1 cellular context compared by ENCODE assay signal in the genomic region with DNA sequence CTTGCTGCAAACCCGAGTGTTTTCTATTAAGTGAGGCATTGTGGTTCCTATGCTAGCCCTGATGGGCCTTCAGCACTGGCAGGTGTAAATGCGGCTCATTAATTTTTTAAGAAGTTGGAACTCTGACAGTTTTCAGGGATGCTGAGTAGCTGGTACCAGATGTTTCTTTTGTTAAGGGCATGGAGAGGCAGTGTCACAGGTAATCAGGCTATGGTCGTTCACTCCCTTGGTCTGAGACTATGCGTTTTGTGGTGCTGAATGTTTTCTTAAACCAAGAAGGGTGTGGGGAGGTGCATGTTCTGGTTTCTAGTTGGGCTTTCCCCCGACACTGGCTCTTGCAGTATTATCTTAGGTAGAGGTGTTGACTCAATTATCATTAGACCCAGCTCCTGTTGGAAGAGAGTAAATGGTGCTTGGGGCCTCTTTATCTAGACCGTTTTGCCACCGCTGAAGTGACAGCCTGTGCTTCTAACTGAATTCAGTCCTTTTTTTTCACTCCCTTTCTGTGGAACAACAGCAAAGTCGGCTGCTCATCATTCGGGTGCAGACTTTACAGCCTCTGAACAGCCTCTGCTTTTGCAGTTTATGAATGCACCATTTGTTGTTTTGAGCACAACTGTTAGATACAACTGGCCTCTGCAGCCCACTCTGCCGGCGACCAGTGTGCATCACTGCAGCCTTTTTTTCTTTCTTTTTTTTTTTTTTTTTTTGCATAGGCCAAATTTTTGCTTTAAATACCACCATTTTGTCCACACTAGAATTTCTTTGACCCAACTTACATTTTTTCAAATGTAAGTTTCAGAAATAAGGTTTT.
TF ChIP-seq lines count a peak whose summit lies in the region.

No MANE protein-coding gene starts in this region.

TF ChIP-seq in K562, 482 proteins besides CTCF, POLR2A, EP300 and RAD21 (continued from another document and continues in another):
- TF ChIP-seq, protein P1, sequence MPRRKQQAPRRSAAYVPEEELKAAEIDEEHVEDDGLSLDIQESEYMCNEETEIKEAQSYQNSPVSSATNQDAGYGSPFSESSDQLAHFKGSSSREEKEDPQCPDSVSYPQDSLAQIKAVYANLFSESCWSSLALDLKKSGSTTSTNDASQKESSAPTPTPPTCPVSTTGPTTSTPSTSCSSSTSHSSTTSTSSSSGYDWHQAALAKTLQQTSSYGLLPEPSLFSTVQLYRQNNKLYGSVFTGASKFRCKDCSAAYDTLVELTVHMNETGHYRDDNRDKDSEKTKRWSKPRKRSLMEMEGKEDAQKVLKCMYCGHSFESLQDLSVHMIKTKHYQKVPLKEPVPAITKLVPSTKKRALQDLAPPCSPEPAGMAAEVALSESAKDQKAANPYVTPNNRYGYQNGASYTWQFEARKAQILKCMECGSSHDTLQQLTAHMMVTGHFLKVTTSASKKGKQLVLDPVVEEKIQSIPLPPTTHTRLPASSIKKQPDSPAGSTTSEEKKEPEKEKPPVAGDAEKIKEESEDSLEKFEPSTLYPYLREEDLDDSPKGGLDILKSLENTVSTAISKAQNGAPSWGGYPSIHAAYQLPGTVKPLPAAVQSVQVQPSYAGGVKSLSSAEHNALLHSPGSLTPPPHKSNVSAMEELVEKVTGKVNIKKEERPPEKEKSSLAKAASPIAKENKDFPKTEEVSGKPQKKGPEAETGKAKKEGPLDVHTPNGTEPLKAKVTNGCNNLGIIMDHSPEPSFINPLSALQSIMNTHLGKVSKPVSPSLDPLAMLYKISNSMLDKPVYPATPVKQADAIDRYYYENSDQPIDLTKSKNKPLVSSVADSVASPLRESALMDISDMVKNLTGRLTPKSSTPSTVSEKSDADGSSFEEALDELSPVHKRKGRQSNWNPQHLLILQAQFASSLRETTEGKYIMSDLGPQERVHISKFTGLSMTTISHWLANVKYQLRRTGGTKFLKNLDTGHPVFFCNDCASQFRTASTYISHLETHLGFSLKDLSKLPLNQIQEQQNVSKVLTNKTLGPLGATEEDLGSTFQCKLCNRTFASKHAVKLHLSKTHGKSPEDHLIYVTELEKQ (CRISPR knock-in tag; IDR thresholded peaks at IDR 0.05): no peak
- TF ChIP-seq SRF (CRISPR knock-in tag; IDR thresholded peaks at IDR 0.05) (no peak), ARNT (IDR thresholded peaks at IDR 0.05) (peak; percentile 26 to 46; a peak in 1 of 4 replicates), RBM17 (IDR thresholded peaks at IDR 0.05; ENCODE audit: borderline replicate concordance, low read depth, low read length) (no peak), NCOR1 (IDR thresholded peaks at IDR 0.05) (peak; percentile 69), SMARCB1 (IDR thresholded peaks at IDR 0.05; ENCODE audit: insufficient read length, low read depth) (no peak), ZNF146 (CRISPR knock-in tag; IDR thresholded peaks at IDR 0.05; ENCODE audit: unreplicated experiment) (no peak), PRMT5 (CRISPR knock-in tag; IDR thresholded peaks at IDR 0.05) (no peak), PRPF4 (IDR thresholded peaks at IDR 0.05; ENCODE audit: insufficient read depth, low read depth, low read length, poor library complexity, severe bottlenecking) (no peak), TBL1XR1 (IDR thresholded peaks at IDR 0.05; ENCODE audit: low read length in 2 of 2) (peak in 1 of 2 experiments; percentile 74; a peak in 2 of 4 replicates), TOE1 (IDR thresholded peaks at IDR 0.05; ENCODE audit: borderline replicate concordance) (0 out of 2 replicates have a peak, but pooled peaks have one; percentile 17), TOE1 (CRISPR knock-in tag; IDR thresholded peaks at IDR 0.05; ENCODE audit: borderline replicate concordance, low read depth) (no peak), ZNF133 (CRISPR knock-in tag; IDR thresholded peaks at IDR 0.05) (no peak), JUNB (CRISPR knock-in tag; conservative IDR thresholded peaks at IDR 0.05) (no peak), HLTF (IDR thresholded peaks at IDR 0.05) (no peak), HDAC6 (IDR thresholded peaks at IDR 0.05; ENCODE audit: low read depth, low read length) (no peak), ZNF561 (CRISPR knock-in tag; conservative IDR thresholded peaks at IDR 0.05) (no peak), E2F3 (CRISPR knock-in tag; IDR thresholded peaks at IDR 0.05) (0 out of 2 replicates have a peak, but pooled peaks have one; percentile 34)
- TF ChIP-seq, protein P2, sequence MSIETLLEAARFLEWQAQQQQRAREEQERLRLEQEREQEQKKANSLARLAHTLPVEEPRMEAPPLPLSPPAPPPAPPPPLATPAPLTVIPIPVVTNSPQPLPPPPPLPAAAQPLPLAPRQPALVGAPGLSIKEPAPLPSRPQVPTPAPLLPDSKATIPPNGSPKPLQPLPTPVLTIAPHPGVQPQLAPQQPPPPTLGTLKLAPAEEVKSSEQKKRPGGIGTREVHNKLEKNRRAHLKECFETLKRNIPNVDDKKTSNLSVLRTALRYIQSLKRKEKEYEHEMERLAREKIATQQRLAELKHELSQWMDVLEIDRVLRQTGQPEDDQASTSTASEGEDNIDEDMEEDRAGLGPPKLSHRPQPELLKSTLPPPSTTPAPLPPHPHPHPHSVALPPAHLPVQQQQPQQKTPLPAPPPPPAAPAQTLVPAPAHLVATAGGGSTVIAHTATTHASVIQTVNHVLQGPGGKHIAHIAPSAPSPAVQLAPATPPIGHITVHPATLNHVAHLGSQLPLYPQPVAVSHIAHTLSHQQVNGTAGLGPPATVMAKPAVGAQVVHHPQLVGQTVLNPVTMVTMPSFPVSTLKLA (conservative IDR thresholded peaks at IDR 0.05): peak in 1 of 2 experiments; percentile 37; a peak in 1 of 4 replicates
- TF ChIP-seq, protein P3, sequence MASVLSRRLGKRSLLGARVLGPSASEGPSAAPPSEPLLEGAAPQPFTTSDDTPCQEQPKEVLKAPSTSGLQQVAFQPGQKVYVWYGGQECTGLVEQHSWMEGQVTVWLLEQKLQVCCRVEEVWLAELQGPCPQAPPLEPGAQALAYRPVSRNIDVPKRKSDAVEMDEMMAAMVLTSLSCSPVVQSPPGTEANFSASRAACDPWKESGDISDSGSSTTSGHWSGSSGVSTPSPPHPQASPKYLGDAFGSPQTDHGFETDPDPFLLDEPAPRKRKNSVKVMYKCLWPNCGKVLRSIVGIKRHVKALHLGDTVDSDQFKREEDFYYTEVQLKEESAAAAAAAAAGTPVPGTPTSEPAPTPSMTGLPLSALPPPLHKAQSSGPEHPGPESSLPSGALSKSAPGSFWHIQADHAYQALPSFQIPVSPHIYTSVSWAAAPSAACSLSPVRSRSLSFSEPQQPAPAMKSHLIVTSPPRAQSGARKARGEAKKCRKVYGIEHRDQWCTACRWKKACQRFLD (CRISPR knock-in tag; IDR thresholded peaks at IDR 0.05): peak; percentile 71
- TF ChIP-seq, protein P4, sequence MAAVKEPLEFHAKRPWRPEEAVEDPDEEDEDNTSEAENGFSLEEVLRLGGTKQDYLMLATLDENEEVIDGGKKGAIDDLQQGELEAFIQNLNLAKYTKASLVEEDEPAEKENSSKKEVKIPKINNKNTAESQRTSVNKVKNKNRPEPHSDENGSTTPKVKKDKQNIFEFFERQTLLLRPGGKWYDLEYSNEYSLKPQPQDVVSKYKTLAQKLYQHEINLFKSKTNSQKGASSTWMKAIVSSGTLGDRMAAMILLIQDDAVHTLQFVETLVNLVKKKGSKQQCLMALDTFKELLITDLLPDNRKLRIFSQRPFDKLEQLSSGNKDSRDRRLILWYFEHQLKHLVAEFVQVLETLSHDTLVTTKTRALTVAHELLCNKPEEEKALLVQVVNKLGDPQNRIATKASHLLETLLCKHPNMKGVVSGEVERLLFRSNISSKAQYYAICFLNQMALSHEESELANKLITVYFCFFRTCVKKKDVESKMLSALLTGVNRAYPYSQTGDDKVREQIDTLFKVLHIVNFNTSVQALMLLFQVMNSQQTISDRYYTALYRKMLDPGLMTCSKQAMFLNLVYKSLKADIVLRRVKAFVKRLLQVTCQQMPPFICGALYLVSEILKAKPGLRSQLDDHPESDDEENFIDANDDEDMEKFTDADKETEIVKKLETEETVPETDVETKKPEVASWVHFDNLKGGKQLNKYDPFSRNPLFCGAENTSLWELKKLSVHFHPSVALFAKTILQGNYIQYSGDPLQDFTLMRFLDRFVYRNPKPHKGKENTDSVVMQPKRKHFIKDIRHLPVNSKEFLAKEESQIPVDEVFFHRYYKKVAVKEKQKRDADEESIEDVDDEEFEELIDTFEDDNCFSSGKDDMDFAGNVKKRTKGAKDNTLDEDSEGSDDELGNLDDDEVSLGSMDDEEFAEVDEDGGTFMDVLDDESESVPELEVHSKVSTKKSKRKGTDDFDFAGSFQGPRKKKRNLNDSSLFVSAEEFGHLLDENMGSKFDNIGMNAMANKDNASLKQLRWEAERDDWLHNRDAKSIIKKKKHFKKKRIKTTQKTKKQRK (IDR thresholded peaks at IDR 0.05; ENCODE audit: borderline replicate concordance, low read depth, low read length): no peak
- TF ChIP-seq, protein P5, sequence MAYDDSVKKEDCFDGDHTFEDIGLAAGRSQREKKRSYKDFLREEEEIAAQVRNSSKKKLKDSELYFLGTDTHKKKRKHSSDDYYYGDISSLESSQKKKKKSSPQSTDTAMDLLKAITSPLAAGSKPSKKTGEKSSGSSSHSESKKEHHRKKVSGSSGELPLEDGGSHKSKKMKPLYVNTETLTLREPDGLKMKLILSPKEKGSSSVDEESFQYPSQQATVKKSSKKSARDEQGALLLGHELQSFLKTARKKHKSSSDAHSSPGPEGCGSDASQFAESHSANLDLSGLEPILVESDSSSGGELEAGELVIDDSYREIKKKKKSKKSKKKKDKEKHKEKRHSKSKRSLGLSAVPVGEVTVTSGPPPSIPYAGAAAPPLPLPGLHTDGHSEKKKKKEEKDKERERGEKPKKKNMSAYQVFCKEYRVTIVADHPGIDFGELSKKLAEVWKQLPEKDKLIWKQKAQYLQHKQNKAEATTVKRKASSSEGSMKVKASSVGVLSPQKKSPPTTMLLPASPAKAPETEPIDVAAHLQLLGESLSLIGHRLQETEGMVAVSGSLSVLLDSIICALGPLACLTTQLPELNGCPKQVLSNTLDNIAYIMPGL (CRISPR knock-in tag; IDR thresholded peaks at IDR 0.05): no peak
- TF ChIP-seq, protein P6, sequence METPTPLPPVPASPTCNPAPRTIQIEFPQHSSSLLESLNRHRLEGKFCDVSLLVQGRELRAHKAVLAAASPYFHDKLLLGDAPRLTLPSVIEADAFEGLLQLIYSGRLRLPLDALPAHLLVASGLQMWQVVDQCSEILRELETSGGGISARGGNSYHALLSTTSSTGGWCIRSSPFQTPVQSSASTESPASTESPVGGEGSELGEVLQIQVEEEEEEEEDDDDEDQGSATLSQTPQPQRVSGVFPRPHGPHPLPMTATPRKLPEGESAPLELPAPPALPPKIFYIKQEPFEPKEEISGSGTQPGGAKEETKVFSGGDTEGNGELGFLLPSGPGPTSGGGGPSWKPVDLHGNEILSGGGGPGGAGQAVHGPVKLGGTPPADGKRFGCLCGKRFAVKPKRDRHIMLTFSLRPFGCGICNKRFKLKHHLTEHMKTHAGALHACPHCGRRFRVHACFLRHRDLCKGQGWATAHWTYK (CRISPR knock-in tag; IDR thresholded peaks at IDR 0.05): no peak
- TF ChIP-seq, protein P7, sequence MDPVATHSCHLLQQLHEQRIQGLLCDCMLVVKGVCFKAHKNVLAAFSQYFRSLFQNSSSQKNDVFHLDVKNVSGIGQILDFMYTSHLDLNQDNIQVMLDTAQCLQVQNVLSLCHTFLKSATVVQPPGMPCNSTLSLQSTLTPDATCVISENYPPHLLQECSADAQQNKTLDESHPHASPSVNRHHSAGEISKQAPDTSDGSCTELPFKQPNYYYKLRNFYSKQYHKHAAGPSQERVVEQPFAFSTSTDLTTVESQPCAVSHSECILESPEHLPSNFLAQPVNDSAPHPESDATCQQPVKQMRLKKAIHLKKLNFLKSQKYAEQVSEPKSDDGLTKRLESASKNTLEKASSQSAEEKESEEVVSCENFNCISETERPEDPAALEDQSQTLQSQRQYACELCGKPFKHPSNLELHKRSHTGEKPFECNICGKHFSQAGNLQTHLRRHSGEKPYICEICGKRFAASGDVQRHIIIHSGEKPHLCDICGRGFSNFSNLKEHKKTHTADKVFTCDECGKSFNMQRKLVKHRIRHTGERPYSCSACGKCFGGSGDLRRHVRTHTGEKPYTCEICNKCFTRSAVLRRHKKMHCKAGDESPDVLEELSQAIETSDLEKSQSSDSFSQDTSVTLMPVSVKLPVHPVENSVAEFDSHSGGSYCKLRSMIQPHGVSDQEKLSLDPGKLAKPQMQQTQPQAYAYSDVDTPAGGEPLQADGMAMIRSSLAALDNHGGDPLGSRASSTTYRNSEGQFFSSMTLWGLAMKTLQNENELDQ (CRISPR knock-in tag; IDR thresholded peaks at IDR 0.05; ENCODE audit: borderline replicate concordance): no peak
- TF ChIP-seq, protein P8, sequence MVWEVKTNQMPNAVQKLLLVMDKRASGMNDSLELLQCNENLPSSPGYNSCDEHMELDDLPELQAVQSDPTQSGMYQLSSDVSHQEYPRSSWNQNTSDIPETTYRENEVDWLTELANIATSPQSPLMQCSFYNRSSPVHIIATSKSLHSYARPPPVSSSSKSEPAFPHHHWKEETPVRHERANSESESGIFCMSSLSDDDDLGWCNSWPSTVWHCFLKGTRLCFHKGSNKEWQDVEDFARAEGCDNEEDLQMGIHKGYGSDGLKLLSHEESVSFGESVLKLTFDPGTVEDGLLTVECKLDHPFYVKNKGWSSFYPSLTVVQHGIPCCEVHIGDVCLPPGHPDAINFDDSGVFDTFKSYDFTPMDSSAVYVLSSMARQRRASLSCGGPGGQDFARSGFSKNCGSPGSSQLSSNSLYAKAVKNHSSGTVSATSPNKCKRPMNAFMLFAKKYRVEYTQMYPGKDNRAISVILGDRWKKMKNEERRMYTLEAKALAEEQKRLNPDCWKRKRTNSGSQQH (CRISPR knock-in tag; IDR thresholded peaks at IDR 0.05): no peak
- TF ChIP-seq, protein P9, sequence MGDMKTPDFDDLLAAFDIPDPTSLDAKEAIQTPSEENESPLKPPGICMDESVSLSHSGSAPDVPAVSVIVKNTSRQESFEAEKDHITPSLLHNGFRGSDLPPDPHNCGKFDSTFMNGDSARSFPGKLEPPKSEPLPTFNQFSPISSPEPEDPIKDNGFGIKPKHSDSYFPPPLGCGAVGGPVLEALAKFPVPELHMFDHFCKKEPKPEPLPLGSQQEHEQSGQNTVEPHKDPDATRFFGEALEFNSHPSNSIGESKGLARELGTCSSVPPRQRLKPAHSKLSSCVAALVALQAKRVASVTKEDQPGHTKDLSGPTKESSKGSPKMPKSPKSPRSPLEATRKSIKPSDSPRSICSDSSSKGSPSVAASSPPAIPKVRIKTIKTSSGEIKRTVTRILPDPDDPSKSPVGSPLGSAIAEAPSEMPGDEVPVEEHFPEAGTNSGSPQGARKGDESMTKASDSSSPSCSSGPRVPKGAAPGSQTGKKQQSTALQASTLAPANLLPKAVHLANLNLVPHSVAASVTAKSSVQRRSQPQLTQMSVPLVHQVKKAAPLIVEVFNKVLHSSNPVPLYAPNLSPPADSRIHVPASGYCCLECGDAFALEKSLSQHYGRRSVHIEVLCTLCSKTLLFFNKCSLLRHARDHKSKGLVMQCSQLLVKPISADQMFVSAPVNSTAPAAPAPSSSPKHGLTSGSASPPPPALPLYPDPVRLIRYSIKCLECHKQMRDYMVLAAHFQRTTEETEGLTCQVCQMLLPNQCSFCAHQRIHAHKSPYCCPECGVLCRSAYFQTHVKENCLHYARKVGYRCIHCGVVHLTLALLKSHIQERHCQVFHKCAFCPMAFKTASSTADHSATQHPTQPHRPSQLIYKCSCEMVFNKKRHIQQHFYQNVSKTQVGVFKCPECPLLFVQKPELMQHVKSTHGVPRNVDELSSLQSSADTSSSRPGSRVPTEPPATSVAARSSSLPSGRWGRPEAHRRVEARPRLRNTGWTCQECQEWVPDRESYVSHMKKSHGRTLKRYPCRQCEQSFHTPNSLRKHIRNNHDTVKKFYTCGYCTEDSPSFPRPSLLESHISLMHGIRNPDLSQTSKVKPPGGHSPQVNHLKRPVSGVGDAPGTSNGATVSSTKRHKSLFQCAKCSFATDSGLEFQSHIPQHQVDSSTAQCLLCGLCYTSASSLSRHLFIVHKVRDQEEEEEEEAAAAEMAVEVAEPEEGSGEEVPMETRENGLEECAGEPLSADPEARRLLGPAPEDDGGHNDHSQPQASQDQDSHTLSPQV (IDR thresholded peaks at IDR 0.05): peak; percentile 76
